22 cellular contexts compared by ENCODE assay signal in genomic region chr15:78831229-78832207, GRCh38. TPM values are rescaled to one million over a fixed set of nuclear protein-coding genes. Genes with fewer than 3 reads are reported as not detected.
A peak's percentile ranks its signal among the peaks of the same experiment; 100 is the strongest.
DNase-seq lines count a peak whose midpoint lies in the region; ATAC-seq and TF ChIP-seq lines count a peak whose summit lies in the region.
"Had no signal": no experiment of that assay in that cellular context is flagged by ENCODE, and none has a peak within 500 bp of the region (broad histone marks: within the 10 kb centered on the region; RNA-seq: fewer than 3 reads in every experiment).

No MANE protein-coding gene starts in this region.

- H3K4me3 Mint-ChIP-seq in CD4-positive, alpha-beta memory T cell: peak overlapping the region in 6 of 8 donors; percentile 5 to 71 (median 38)
- H3K4me3 Mint-ChIP-seq in GM23338 (no peak overlapping the region; the same call in 2 of the 3 replicates), natural killer cell (peak overlapping the region; percentile 80)

- no peaks in the 10 kb centered on the region for H3K36me3 Mint-ChIP-seq in CD4-positive, alpha-beta memory T cell
- no peaks in the 10 kb centered on the region for H3K36me3 Mint-ChIP-seq in GM23338 (ENCODE audit: low read depth)
- no peaks in the 10 kb centered on the region for H3K36me3 Mint-ChIP-seq in natural killer cell

- H3K36me3 ChIP-seq in CD4-positive, alpha-beta memory T cell (ENCODE audit: insufficient read depth, low read length): no peaks in the 10 kb centered on the region
- H3K36me3 ChIP-seq in GM23338 (ENCODE audit: insufficient read depth): no peaks in the 10 kb centered on the region
- H3K36me3 ChIP-seq: tibial artery had no signal

- intact Hi-C loops in CD4-positive, alpha-beta memory T cell (cut with micrococcal nuclease): no loop called here
- intact Hi-C loops in natural killer cell (cut with micrococcal nuclease): no loop called here

- no peaks in the 10 kb centered on the region for H4K20me1 ChIP-seq in GM23338 (replicated peaks; ENCODE audit: insufficient read depth)

- POLR2A ChIA-PET in CD4-positive, alpha-beta memory T cell (lab: Charles Lee; ENCODE audit: partially characterized antibody): no interaction called here

- no peak overlapping the region for H3K27ac ChIP-seq in CD4-positive, alpha-beta memory T cell (ENCODE audit: low read depth, low read length)
- H3K27ac ChIP-seq in GM23338 (ENCODE audit: low read depth) (no peak overlapping the region), coronary artery (no peak overlapping the region)
- H3K27ac ChIP-seq: C4-2B, HL-60, KMS-11, tibial artery had no signal

- no peak for DNase-seq in CD4-positive, alpha-beta memory T cell
- peak; percentile 37 for DNase-seq in GM23338 (ENCODE audit: low spot score)
- no peak for DNase-seq in coronary artery (ENCODE audit: low spot score)
- DNase-seq in natural killer cell: no peak
- DNase-seq in AML-193 (lab: John Stamatoyannopoulos, UW): no peak
- DNase-seq in DMS 273 treated with DMSO at 0.1 percent for 48 hours (lab: John Stamatoyannopoulos, UW): no peak
- DNase-seq in COR-L47 (lab: John Stamatoyannopoulos, UW): no peak
- DNase-seq: activated gamma-delta T cell; cortex of kidney; DND-41; erythroblast; islet precursor cell; NCI-H1092; NCI-H524 treated with DMSO at 0.1 percent for 48 hours; stimulated activated CD4-positive, alpha-beta T cell treated with anti-CD3 and anti-CD28 coated beads, Interleukin-4, amount 100 ng/mL, for 4 hours; tibial artery had no signal

- H2AFZ ChIP-seq in GM23338: peak overlapping the region; percentile 96

- no peaks in the 10 kb centered on the region for H3K9me3 Mint-ChIP-seq in CD4-positive, alpha-beta memory T cell
- H3K9me3 Mint-ChIP-seq in GM23338: no peaks in the 10 kb centered on the region
- H3K9me3 Mint-ChIP-seq in natural killer cell: no peaks in the 10 kb centered on the region

- H3K79me2 ChIP-seq in GM23338 (replicated peaks; ENCODE audit: insufficient read depth): no peaks in the 10 kb centered on the region

- no peaks in the 10 kb centered on the region for H3K27me3 ChIP-seq in CD4-positive, alpha-beta memory T cell (ENCODE audit: insufficient read depth, low read length)
- no peaks in the 10 kb centered on the region for H3K27me3 ChIP-seq in GM23338 (ENCODE audit: insufficient read depth)

- H3K4me3 ChIP-seq in CD4-positive, alpha-beta memory T cell (ENCODE audit: low read length in 2 of 2): no peak overlapping the region
- H3K4me3 ChIP-seq in GM23338 (peak overlapping the region; percentile 40; the same call in 1 of the 2 replicates), coronary artery (peak overlapping the region; percentile 11)
- H3K4me3 ChIP-seq: tibial artery had no signal

- H3K4me2 ChIP-seq in GM23338: peak overlapping the region; percentile 51; the same call in 1 of the 2 replicates
- H3K4me2 ChIP-seq: KMS-11 had no signal

- H3K9me2 ChIP-seq in GM23338 (ENCODE audit: insufficient read depth): no peaks in the 10 kb centered on the region

- H3K27ac Mint-ChIP-seq in CD4-positive, alpha-beta memory T cell: no peak overlapping the region
- H3K27ac Mint-ChIP-seq in GM23338: no peak overlapping the region
- H3K27ac Mint-ChIP-seq in natural killer cell: no peak overlapping the region

- TF ChIP-seq CTCF in GM23338 (conservative IDR thresholded peaks at IDR 0.05; ENCODE audit: low read depth in 2 of 2): no peak; a peak in 1 of 4 replicates
- no peak for TF ChIP-seq CTCF in coronary artery (IDR thresholded peaks at IDR 0.05)
- no peak for TF ChIP-seq CTCF in natural killer cell (IDR thresholded peaks at IDR 0.05)

- H3K4me1 Mint-ChIP-seq in CD4-positive, alpha-beta memory T cell: peaks cover 0 to 20% (median 0%) of the 10 kb centered on the region in 4 donors
- H3K4me1 Mint-ChIP-seq in GM23338 (no peaks in the 10 kb centered on the region; the same call in 2 of the 3 replicates), natural killer cell (peaks cover 8 to 9% of the 10 kb centered on the region in 2 donors)

- H3K9me3 ChIP-seq in CD4-positive, alpha-beta memory T cell (ENCODE audit: control insufficient read depth in 1 of 2, low read length in 2 of 2): no peaks in the 10 kb centered on the region
- H3K9me3 ChIP-seq: tibial artery had no signal

- CTCF ChIA-PET in CD4-positive, alpha-beta memory T cell (lab: Charles Lee; ENCODE audit: partially characterized antibody): no interaction called here

- 0 out of 2 replicates have a peak, but pooled peaks cover 3% of the 10 kb centered on the region for H3F3A ChIP-seq in GM23338 (replicated peaks; ENCODE audit: low read depth)

- no peaks in the 10 kb centered on the region for H3K4me1 ChIP-seq in CD4-positive, alpha-beta memory T cell (ENCODE audit: insufficient read depth, low read length)
- 0 out of 2 replicates have a peak, but pooled peaks cover 3% of the 10 kb centered on the region for H3K4me1 ChIP-seq in GM23338 (ENCODE audit: insufficient read depth)

- peaks cover 6 to 14% of the 10 kb centered on the region in 2 donors for H3K27me3 Mint-ChIP-seq in CD4-positive, alpha-beta memory T cell
- H3K27me3 Mint-ChIP-seq in GM23338 (ENCODE audit: insufficient read depth, low read depth, poor library complexity): peaks cover 5% of the 10 kb centered on the region
- peaks cover 14 to 20% of the 10 kb centered on the region in 2 donors for H3K27me3 Mint-ChIP-seq in natural killer cell (ENCODE audit: low read depth in 2 of 2)

- peak; percentile 41 for ATAC-seq in GM23338
- no peak for ATAC-seq in natural killer cell
- no peak for ATAC-seq in GM21529 (IDR thresholded peaks at IDR 0.05; ENCODE audit: unreplicated experiment)
- ATAC-seq: Panc1 had no signal

TF ChIP-seq in GM23338, 12 proteins besides CTCF, POLR2A, EP300 and RAD21 (continues in another document):
- TF ChIP-seq ZNF114 (CRISPR knock-in tag; IDR thresholded peaks at IDR 0.05): no peak
- TF ChIP-seq ETS1 (IDR thresholded peaks at IDR 0.05): no peak
- TF ChIP-seq CREB1 (CRISPR knock-in tag; IDR thresholded peaks at IDR 0.05; ENCODE audit: low read depth): no peak
- TF ChIP-seq POLR2AphosphoS5 (IDR thresholded peaks at IDR 0.05; ENCODE audit: low read depth): no peak
- TF ChIP-seq EZH2phosphoT487 (IDR thresholded peaks at IDR 0.05; ENCODE audit: unreplicated experiment): no peak
- TF ChIP-seq ZNF331 (CRISPR knock-in tag; IDR thresholded peaks at IDR 0.05; ENCODE audit: low read depth): no peak
- no peak for TF ChIP-seq STAT1 (IDR thresholded peaks at IDR 0.05; ENCODE audit: unreplicated experiment)

RNA-seq across cellular contexts. Expression of gene ADAMTS7, which starts 20.3 kb away (rescaled TPM):
- not detected for total RNA-seq in CD4-positive, alpha-beta memory T cell
- not detected for polyA plus RNA-seq in CD4-positive, alpha-beta memory T cell
- 46.5 and 52.7 TPM in 2 replicates for total RNA-seq in GM23338 (2014; rRNA removed; shearing (Covaris generic))
- polyA plus RNA-seq in GM23338 (2016; fragmentation: Nextera tagmentation; extraction: Ambion mirVana): 11.2 and 11.6 TPM in 2 replicates
- under 1 TPM in 2 of 3 donors, not detected in 1; 0.10 to 0.16 TPM for total RNA-seq in natural killer cell
- total RNA-seq: mononuclear cell had no signal

RNA-seq across cellular contexts. Expression of gene MORF4L1, which starts 41.2 kb away (rescaled TPM):
- total RNA-seq in CD4-positive, alpha-beta memory T cell: 100 to 1,000 TPM; 260 to 263 TPM
- 100 to 1,000 TPM; 284 to 395 TPM for polyA plus RNA-seq in CD4-positive, alpha-beta memory T cell
- 491 and 520 TPM in 2 replicates for total RNA-seq in GM23338 (2014; rRNA removed; shearing (Covaris generic))
- 571 and 611 TPM in 2 replicates for polyA plus RNA-seq in GM23338 (2016; fragmentation: Nextera tagmentation; extraction: Ambion mirVana)
- total RNA-seq in natural killer cell: 100 to 1,000 TPM; 316 to 348 (median 329) TPM

Comparison
In these comparisons a context has a peak if more than half of its experiments do, and no peak if none do; other contexts are left out.
1. H3K4me3 ChIP-seq: peak in GM23338 (single experiment) and coronary artery (single experiment); none in CD4-positive, alpha-beta memory T cell (0 of 2).
2. RNA of gene ADAMTS7, which starts 20.3 kb away (total RNA-seq): 46.5 to 52.7 TPM in GM23338; 0.10 to 0.16 TPM in natural killer cell and not detected in CD4-positive, alpha-beta memory T cell; every median in the first group is over 10 times any median in the second.